Comparison of ENCODE assay signal across 31 cellular contexts in genomic region chr11:2404735-2405196, GRCh38. TPM values are rescaled to one million over a fixed set of nuclear protein-coding genes. Genes with fewer than 3 reads are reported as not detected.
A peak's percentile ranks its signal among the peaks of the same experiment; 100 is the strongest.
DNase-seq lines count a peak whose midpoint lies in the region; ATAC-seq, FAIRE-seq and TF ChIP-seq lines count a peak whose summit lies in the region.
"Had no signal": no experiment of that assay in that cellular context is flagged by ENCODE, and none has a peak within 500 bp of the region (broad histone marks: within the 10 kb centered on the region; RNA-seq: fewer than 3 reads in every experiment).

No MANE protein-coding gene starts in this region.

- no peak for TF ChIP-seq EP300 in H1 (IDR thresholded peaks at IDR 0.05; ENCODE audit: borderline replicate concordance in 1 of 2, low read depth in 2 of 2, low read length in 2 of 2)

- CTCF ChIA-PET in H1 (lab: Charles Lee; ENCODE audit: partially characterized antibody), result interaction anchor here (1.1 to 14.1 kb wide), 7 partner anchors 14 to 751 kb away, joined by 3 to 196 read pairs (median 4); no protein-coding TSS in a partner anchor

- TF ChIP-seq CTCF in HFFc6 (IDR thresholded peaks at IDR 0.05) (no peak), H1 (IDR thresholded peaks at IDR 0.05; ENCODE audit: control extremely low read depth in 1 of 3, insufficient read depth in 1 of 3, low read depth in 1 of 3, low read length in 3 of 3) (no peak)

- H3K4me3 ChIP-seq in H1 (ENCODE audit: extremely low read depth in 1 of 4, insufficient read depth in 2 of 4, low read depth in 3 of 4, low read length in 4 of 4) (no peak overlapping the region), neuronal stem cell (ENCODE audit: low read length in 2 of 2) (no peak overlapping the region)
- H3K4me3 ChIP-seq: coronary artery, stomach had no signal

- no peak for ATAC-seq in activated T-helper 17 cell treated with anti-CD3 and anti-CD28 coated beads, Interleukin-2, amount 50 U/mL, for 72 hours (replicated peaks)
- ATAC-seq: activated CD4-positive, alpha-beta T cell treated with anti-CD3 and anti-CD28 coated beads for 36 hours; activated naive CD8-positive, alpha-beta T cell treated with anti-CD3 and anti-CD28 coated beads, Interleukin-2, amount 50 U/mL, for 24 hours; left cardiac atrium; PC-3 had no signal

- peak in 1 of 2 experiments; percentile 17; a peak in 1 of 3 replicates for TF ChIP-seq POLR2A in H1 (IDR thresholded peaks at IDR 0.05; ENCODE audit: control extremely low read depth in 1 of 2, low read depth in 2 of 2, low read length in 2 of 2)

- peaks cover 0 to 12% (median 4%) of the 10 kb centered on the region in 4 experiments; a peak in 5 of 7 replicates for H3K4me1 ChIP-seq in H1 (replicated peaks in 1 of 4; ENCODE audit: control insufficient read depth in 3 of 4, insufficient read depth in 4 of 4, low read length in 3 of 4)
- H3K4me1 ChIP-seq in neuronal stem cell (ENCODE audit: control insufficient read depth in 2 of 2, insufficient read depth in 1 of 2, low read depth in 1 of 2, low read length in 2 of 2), result peaks cover 7 to 14% of the 10 kb centered on the region in 2 donors

- H3K4me3 Mint-ChIP-seq in HFFc6, result no peak overlapping the region; the same call in 1 of the 2 replicates
- H3K4me3 Mint-ChIP-seq in activated T-helper 17 cell treated with anti-CD3 and anti-CD28 coated beads, Interleukin-2, amount 50 U/mL, for 72 hours, result no peak overlapping the region
- H3K4me3 Mint-ChIP-seq: activated CD4-positive, alpha-beta T cell treated with anti-CD3 and anti-CD28 coated beads for 36 hours; activated naive CD8-positive, alpha-beta T cell treated with anti-CD3 and anti-CD28 coated beads, Interleukin-2, amount 50 U/mL, for 24 hours; immature natural killer cell; T-helper 2 cell treated with Interferon-gamma antibody and Interleukin-4, amounts not matched to agents 5 μg/mL and 100 μg/mL, for 36 hours had no signal

- H2BK5ac ChIP-seq in H1 (ENCODE audit: low read depth, low read length), result no peak overlapping the region
- H2BK5ac ChIP-seq in neuronal stem cell (ENCODE audit: low read length), result peak overlapping the region; percentile 13

- no peak overlapping the region for H2BK15ac ChIP-seq in H1 (ENCODE audit: low read length)
- H2BK15ac ChIP-seq in neuronal stem cell (ENCODE audit: low read length), result no peak overlapping the region

- peaks cover 14% of the 10 kb centered on the region for H3K4me1 Mint-ChIP-seq in HFFc6 (ENCODE audit: low read depth)
- H3K4me1 Mint-ChIP-seq in activated T-helper 17 cell treated with anti-CD3 and anti-CD28 coated beads, Interleukin-2, amount 50 U/mL, for 72 hours, result no peaks in the 10 kb centered on the region

- peak overlapping the region; percentile 16; the same call in 1 of the 2 replicates for H3K27ac Mint-ChIP-seq in HFFc6
- no peak overlapping the region for H3K27ac Mint-ChIP-seq in activated T-helper 17 cell treated with anti-CD3 and anti-CD28 coated beads, Interleukin-2, amount 50 U/mL, for 72 hours
- H3K27ac Mint-ChIP-seq: activated CD4-positive, alpha-beta T cell treated with anti-CD3 and anti-CD28 coated beads for 36 hours; activated naive CD8-positive, alpha-beta T cell treated with anti-CD3 and anti-CD28 coated beads, Interleukin-2, amount 50 U/mL, for 24 hours; immature natural killer cell; T-helper 2 cell treated with Interferon-gamma antibody and Interleukin-4, amounts not matched to agents 5 μg/mL and 100 μg/mL, for 36 hours had no signal

- H3K18ac ChIP-seq in H1 (ENCODE audit: extremely low read depth, low read length), result no peak overlapping the region
- no peak overlapping the region for H3K18ac ChIP-seq in neuronal stem cell (ENCODE audit: low read length)

- no peak overlapping the region for H4K5ac ChIP-seq in H1 (ENCODE audit: insufficient read length, low read depth, low read length)

- DNase-seq in Daoy (ENCODE audit: low read depth), result peak; percentile 32
- DNase-seq in HFFc6, result no peak
- no peak for DNase-seq in H1 (ENCODE audit: low read depth in 1 of 2, low spot score in 2 of 2)
- DNase-seq in neuronal stem cell (ENCODE audit: low spot score), result no peak
- no peak for DNase-seq in activated CD4-positive, CD25-positive, alpha-beta regulatory T cell (lab: John Stamatoyannopoulos, UW)
- no peak for DNase-seq in stimulated activated CD4-positive, alpha-beta T cell treated with anti-CD3 and anti-CD28 coated beads, Interleukin-4, amount 100 ng/mL, for 1 hour
- DNase-seq: activated CD4-positive, alpha-beta T cell treated with anti-CD3 and anti-CD28 coated beads for 36 hours; activated CD8-positive, alpha-beta memory T cell treated with anti-CD3 and anti-CD28 coated beads for 24 hours; activated gamma-delta T cell treated with Interleukin-2 at 50 U/mL for 16 hours; activated naive CD8-positive, alpha-beta T cell treated with anti-CD3 and anti-CD28 coated beads, Interleukin-2, amount 50 U/mL, for 24 hours; activated T-cell treated with anti-CD3 and anti-CD28 coated beads, Interleukin-2, amount 50 U/mL, for 1 hour; C1 segment of cervical spinal cord; caudate nucleus; COR-L47; DMS53; effector CD8-positive, alpha-beta T cell; erythroblast; immature natural killer cell; left cardiac atrium; NCI-H1048; NCI-H187 treated with DMSO at 0.1 percent for 48 hours; NCI-H524; PC-3; SHP77; small intestine; stomach had no signal

- no peak overlapping the region for H3K27ac ChIP-seq in H1 (ENCODE audit: low read depth, low read length)
- H3K27ac ChIP-seq in neuronal stem cell (replicated peaks; ENCODE audit: low read length), result no peak overlapping the region
- H3K27ac ChIP-seq: coronary artery, stomach had no signal

- H3K23ac ChIP-seq in H1 (ENCODE audit: insufficient read length), result no peak overlapping the region
- peak overlapping the region; percentile 65 for H3K23ac ChIP-seq in neuronal stem cell (ENCODE audit: low read depth, low read length, poor library complexity)

- peaks cover 0 to 14% of the 10 kb centered on the region in 2 experiments; a peak in 3 of 4 replicates for H3K79me2 ChIP-seq in H1 (ENCODE audit: control insufficient read depth in 1 of 2, insufficient read depth in 2 of 2, low read length in 2 of 2)

- FAIRE-seq in H1 (lab: Jason Lieb, UNC), result no peak
- FAIRE-seq: small intestine had no signal

- H3K36me3 ChIP-seq in H1 (ENCODE audit: control insufficient read depth in 2 of 4, insufficient read depth in 4 of 4, low read length in 3 of 4) (peaks cover 2 to 14% (median 10%) of the 10 kb centered on the region in 4 experiments; a peak in 4 of 8 replicates), neuronal stem cell (replicated peaks in 1 of 2; ENCODE audit: control insufficient read depth in 2 of 2, insufficient read depth in 2 of 2, low read length in 2 of 2) (peaks cover 20% of the 10 kb centered on the region in 2 donors)

- H3K9ac ChIP-seq in H1 (replicated peaks in 1 of 4; ENCODE audit: extremely low read depth in 1 of 4, low read depth in 3 of 4, low read length in 3 of 4) (no peak overlapping the region; a peak in 2 of 7 replicates), neuronal stem cell (ENCODE audit: low read depth, low read length, poor library complexity) (no peak overlapping the region)

- 85% methylated on average over 11 of the region's 12 CpGs; no CpG with 5 or more reads in 1 of the 2 experiments for WGBS in H1 (ENCODE audit: extremely low coverage in 1 of 2, insufficient coverage in 1 of 2, insufficient read length in 1 of 2, insufficient replicate concordance in 2 of 2, low coverage in 1 of 2, low lambda C conversion rate in 2 of 2, missing lambda C conversion rate in 1 of 2), 2 experiments
- WGBS in neuronal stem cell (ENCODE audit: extremely low coverage in 2 of 2, insufficient read length in 2 of 2, insufficient replicate concordance in 1 of 2), 2 donors, result no CpG with 5 or more reads among the region's 12 CpGs

- H2AFZ ChIP-seq in H1 (ENCODE audit: low read length), result no peak overlapping the region
- no peak overlapping the region for H2AFZ ChIP-seq in neuronal stem cell (ENCODE audit: low read length)

- POLR2A ChIA-PET in H1 (lab: Charles Lee; ENCODE audit: partially characterized antibody), result interaction anchor here (0.7 to 3.4 kb wide), 6 partner anchors 9 to 98 kb away, joined by 3 to 17 read pairs (median 3); no protein-coding TSS in a partner anchor

- H3K27me3 ChIP-seq in H1 (replicated peaks in 1 of 4; ENCODE audit: control insufficient read depth in 3 of 4, extremely low read depth in 1 of 4, insufficient read depth in 3 of 4, low read length in 3 of 4) (no peaks in the 10 kb centered on the region), neuronal stem cell (ENCODE audit: control insufficient read depth in 3 of 3, insufficient read depth in 3 of 3, low read depth in 1 of 3, low read length in 3 of 3) (no peaks in the 10 kb centered on the region)

- no peak overlapping the region for H3K4ac ChIP-seq in H1 (replicated peaks; ENCODE audit: insufficient read length, low read depth, low read length)
- no peak overlapping the region for H3K4ac ChIP-seq in neuronal stem cell (ENCODE audit: low read length)

- H2AK5ac ChIP-seq in H1 (ENCODE audit: low read depth, low read length), result no peak overlapping the region
- no peak overlapping the region for H2AK5ac ChIP-seq in neuronal stem cell (ENCODE audit: low read depth, low read length)

- no peak overlapping the region for H2BK12ac ChIP-seq in H1 (ENCODE audit: low read depth, low read length)
- no peak overlapping the region for H2BK12ac ChIP-seq in neuronal stem cell (ENCODE audit: low read length)

- peaks cover 6% of the 10 kb centered on the region; the same call in 1 of the 2 replicates for H3K36me3 Mint-ChIP-seq in HFFc6 (ENCODE audit: low read depth)
- H3K36me3 Mint-ChIP-seq in activated T-helper 17 cell treated with anti-CD3 and anti-CD28 coated beads, Interleukin-2, amount 50 U/mL, for 72 hours (ENCODE audit: low read depth), result peaks cover 17% of the 10 kb centered on the region

- TF ChIP-seq RAD21 in H1 (IDR thresholded peaks at IDR 0.05 in 1 of 2, conservative IDR thresholded peaks at IDR 0.05 in 1 of 2; ENCODE audit: low read depth in 2 of 2, low read length in 2 of 2), result no peak

- peaks cover 30% of the 10 kb centered on the region for H3K27me3 Mint-ChIP-seq in HFFc6 (ENCODE audit: insufficient read depth)
- H3K27me3 Mint-ChIP-seq in activated T-helper 17 cell treated with anti-CD3 and anti-CD28 coated beads, Interleukin-2, amount 50 U/mL, for 72 hours, result no peaks in the 10 kb centered on the region
- H3K27me3 Mint-ChIP-seq: activated CD4-positive, alpha-beta T cell treated with anti-CD3 and anti-CD28 coated beads for 36 hours; activated naive CD8-positive, alpha-beta T cell treated with anti-CD3 and anti-CD28 coated beads, Interleukin-2, amount 50 U/mL, for 24 hours had no signal

- H3K14ac ChIP-seq in H1 (ENCODE audit: insufficient read length), result no peak overlapping the region
- no peak overlapping the region for H3K14ac ChIP-seq in neuronal stem cell (ENCODE audit: low read length)

- H4K91ac ChIP-seq in H1 (replicated peaks; ENCODE audit: insufficient read length, low read length) (no peak overlapping the region), neuronal stem cell (ENCODE audit: low read depth, low read length, poor library complexity) (no peak overlapping the region)

- H3K79me1 ChIP-seq in H1 (ENCODE audit: low read depth, low read length) (no peaks in the 10 kb centered on the region; the same call in 1 of the 2 replicates), neuronal stem cell (ENCODE audit: low read depth, low read length) (peaks cover 12% of the 10 kb centered on the region)

- no peaks in the 10 kb centered on the region for H3K9me3 Mint-ChIP-seq in HFFc6
- no peaks in the 10 kb centered on the region for H3K9me3 Mint-ChIP-seq in activated T-helper 17 cell treated with anti-CD3 and anti-CD28 coated beads, Interleukin-2, amount 50 U/mL, for 72 hours
- H3K9me3 Mint-ChIP-seq: activated naive CD8-positive, alpha-beta T cell treated with anti-CD3 and anti-CD28 coated beads, Interleukin-2, amount 50 U/mL, for 24 hours; immature natural killer cell; T-helper 2 cell treated with Interferon-gamma antibody and Interleukin-4, amounts not matched to agents 5 μg/mL and 100 μg/mL, for 36 hours had no signal

- no peaks in the 10 kb centered on the region for H3K9me3 ChIP-seq in H1 (ENCODE audit: insufficient read depth in 2 of 2, low read depth in 1 of 2, low read length in 1 of 2)
- H3K9me3 ChIP-seq in neuronal stem cell (replicated peaks in 1 of 2; ENCODE audit: control insufficient read depth in 2 of 2, insufficient read depth in 1 of 2, low read depth in 1 of 2, low read length in 2 of 2), result no peaks in the 10 kb centered on the region
- H3K9me3 ChIP-seq: stomach had no signal

- H3K56ac ChIP-seq in H1 (replicated peaks; ENCODE audit: insufficient read length, low read depth, low read length), result no peak overlapping the region

- H4K8ac ChIP-seq in H1 (ENCODE audit: extremely low read depth, insufficient read depth, low read length), result peak overlapping the region; percentile 83; the same call in 1 of the 2 replicates
- peak overlapping the region; percentile 43 for H4K8ac ChIP-seq in neuronal stem cell (ENCODE audit: low read depth, low read length)

- H4K20me1 ChIP-seq in H1 (replicated peaks in 1 of 2; ENCODE audit: control insufficient read depth in 1 of 2, insufficient read depth in 2 of 2, low read length in 2 of 2), result peaks cover 3 to 5% of the 10 kb centered on the region in 2 experiments

- H2BK120ac ChIP-seq in H1 (replicated peaks; ENCODE audit: low read depth, low read length) (no peak overlapping the region), neuronal stem cell (ENCODE audit: low read depth, low read length) (no peak overlapping the region)

- peaks cover 8% of the 10 kb centered on the region for H3K23me2 ChIP-seq in H1 (ENCODE audit: low read depth, low read length)

- H3K4me2 ChIP-seq in H1 (ENCODE audit: insufficient read depth in 1 of 2, low read depth in 2 of 2, low read length in 2 of 2) (no peak overlapping the region), neuronal stem cell (ENCODE audit: insufficient read depth, low read length, poor library complexity, severe bottlenecking) (no peak overlapping the region)

- no peak overlapping the region for H2BK20ac ChIP-seq in H1 (ENCODE audit: low read length)

RNA-seq across cellular contexts. Expression of gene TSSC4, which starts 4.2 kb away (rescaled TPM):
- total RNA-seq in Daoy (2014; rRNA removed; shearing (Covaris generic)), result 50.1 and 73.7 TPM in 2 replicates
- total RNA-seq in HFFc6 (2021; fragmentation: NEBNext Ultra II Directional; extraction: Animal tissue kit (Norgen Biotek cat#: 25700)), result 10 to 100 TPM; 47.4 to 74.7 (median 62.8) TPM
- total RNA-seq in H1 (2021; fragmentation: NEBNext Ultra II Directional; extraction: Animal tissue kit (Norgen Biotek cat#: 25700)), result 39.3 and 44.3 TPM in 2 replicates
- polyA plus RNA-seq in H1 (2011; rRNA removed), result 34.0 and 49.6 TPM in 2 replicates
- polyA plus RNA-seq in H1 (2011; cell fraction: cytosol; rRNA removed), result 36.2 TPM
- 40.4 TPM for polyA plus RNA-seq in H1 (2011; cell fraction: nucleus; rRNA removed)
- polyA plus RNA-seq in H1 (2012, experiment 1 of 2), result 25.9 to 42.8 TPM (median 40.6 TPM) in 4 replicates
- polyA plus RNA-seq in H1 (2012, experiment 2 of 2), result 24.6 TPM
- polyA plus RNA-seq in H1 (2013, experiment 1 of 2), result 53.6 TPM
- 49.6 TPM for polyA plus RNA-seq in H1 (2013, experiment 2 of 2)
- polyA minus RNA-seq in H1 (2011; rRNA and poly(A)+ RNA removed), result 16.0 and 16.2 TPM in 2 replicates
- 19.6 TPM for polyA minus RNA-seq in H1 (2011; cell fraction: cytosol; rRNA and poly(A)+ RNA removed)
- 38.7 TPM for polyA minus RNA-seq in H1 (2011; cell fraction: nucleus; rRNA and poly(A)+ RNA removed)
- 50.8 TPM for polyA plus RNA-seq in neuronal stem cell (2013, experiment 1 of 2)
- 54.1 TPM for polyA plus RNA-seq in neuronal stem cell (2013, experiment 2 of 2)
- 10 to 100 TPM; 19.7 to 58.7 TPM for total RNA-seq in activated T-helper 17 cell treated with anti-CD3 and anti-CD28 coated beads, Interleukin-2, amount 50 U/mL, for 72 hours

RNA-seq across cellular contexts. Expression of gene CD81, which starts 27.7 kb away (rescaled TPM):
- total RNA-seq in Daoy (2014; rRNA removed; shearing (Covaris generic)), result 62.0 and 67.5 TPM in 2 replicates
- total RNA-seq in HFFc6 (2021; fragmentation: NEBNext Ultra II Directional; extraction: Animal tissue kit (Norgen Biotek cat#: 25700)), result 100 to 1,000 TPM; 540 to 738 (median 627) TPM
- 238 and 240 TPM in 2 replicates for total RNA-seq in H1 (2021; fragmentation: NEBNext Ultra II Directional; extraction: Animal tissue kit (Norgen Biotek cat#: 25700))
- polyA plus RNA-seq in H1 (2011; rRNA removed), result 309 and 386 TPM in 2 replicates
- polyA plus RNA-seq in H1 (2011; cell fraction: cytosol; rRNA removed), result 189 TPM
- polyA plus RNA-seq in H1 (2011; cell fraction: nucleus; rRNA removed), result 205 TPM
- 237 to 356 TPM (median 324 TPM) in 4 replicates for polyA plus RNA-seq in H1 (2012, experiment 1 of 2)
- polyA plus RNA-seq in H1 (2012, experiment 2 of 2), result 408 TPM
- 299 TPM for polyA plus RNA-seq in H1 (2013, experiment 1 of 2)
- 331 TPM for polyA plus RNA-seq in H1 (2013, experiment 2 of 2)
- polyA minus RNA-seq in H1 (2011; rRNA and poly(A)+ RNA removed), result 242 and 320 TPM in 2 replicates
- polyA minus RNA-seq in H1 (2011; cell fraction: cytosol; rRNA and poly(A)+ RNA removed), result 169 TPM
- 74.6 TPM for polyA minus RNA-seq in H1 (2011; cell fraction: nucleus; rRNA and poly(A)+ RNA removed)
- polyA plus RNA-seq in neuronal stem cell (2013, experiment 1 of 2), result 200 TPM
- polyA plus RNA-seq in neuronal stem cell (2013, experiment 2 of 2), result 195 TPM
- total RNA-seq in activated T-helper 17 cell treated with anti-CD3 and anti-CD28 coated beads, Interleukin-2, amount 50 U/mL, for 72 hours, result 100 to 1,000 TPM; 147 to 170 TPM

RNA-seq across cellular contexts. Expression of gene TRPM5, which starts 39.5 kb away (rescaled TPM):
- 0.11 TPM in 1 of 2 replicates, not detected in the other for total RNA-seq in Daoy (2014; rRNA removed; shearing (Covaris generic))
- total RNA-seq in HFFc6 (2021; fragmentation: NEBNext Ultra II Directional; extraction: Animal tissue kit (Norgen Biotek cat#: 25700)), result not detected
- total RNA-seq in H1 (2021; fragmentation: NEBNext Ultra II Directional; extraction: Animal tissue kit (Norgen Biotek cat#: 25700)), result 0.11 TPM in 1 of 2 replicates, not detected in the other
- polyA plus RNA-seq in H1 (2011; rRNA removed), result 0.02 and 0.05 TPM in 2 replicates
- 0.04 TPM for polyA plus RNA-seq in H1 (2011; cell fraction: cytosol; rRNA removed)
- 0.24 TPM for polyA plus RNA-seq in H1 (2011; cell fraction: nucleus; rRNA removed)
- polyA plus RNA-seq in H1 (2012, experiment 1 of 2), result 0.04 TPM in 1 of 4 replicates, not detected in the others
- polyA plus RNA-seq in H1 (2012, experiment 2 of 2), result not detected
- polyA plus RNA-seq in H1 (2013, experiment 1 of 2), result 0.02 TPM
- polyA plus RNA-seq in H1 (2013, experiment 2 of 2), result 0.02 TPM
- polyA minus RNA-seq in H1 (2011; rRNA and poly(A)+ RNA removed), result not detected in 2 replicates
- polyA minus RNA-seq in H1 (2011; cell fraction: cytosol; rRNA and poly(A)+ RNA removed), result not detected
- not detected for polyA minus RNA-seq in H1 (2011; cell fraction: nucleus; rRNA and poly(A)+ RNA removed)
- polyA plus RNA-seq in neuronal stem cell (2013, experiment 1 of 2), result 0.01 TPM
- polyA plus RNA-seq in neuronal stem cell (2013, experiment 2 of 2), result 0.01 TPM
- not detected for total RNA-seq in activated T-helper 17 cell treated with anti-CD3 and anti-CD28 coated beads, Interleukin-2, amount 50 U/mL, for 72 hours
- total RNA-seq: G401, left cardiac atrium, lung microvascular endothelial cell, PC-3 had no signal
- polyA plus RNA-seq: immature natural killer cell had no signal

RNA-seq across cellular contexts. Expression of gene KCNQ1, which starts 40.0 kb away (rescaled TPM):
- total RNA-seq in Daoy (2014; rRNA removed; shearing (Covaris generic)), result 0.36 TPM in 1 of 2 replicates, not detected in the other
- not detected for total RNA-seq in HFFc6 (2021; fragmentation: NEBNext Ultra II Directional; extraction: Animal tissue kit (Norgen Biotek cat#: 25700))
- 2.0 and 2.4 TPM in 2 replicates for total RNA-seq in H1 (2021; fragmentation: NEBNext Ultra II Directional; extraction: Animal tissue kit (Norgen Biotek cat#: 25700))
- 1.9 and 2.4 TPM in 2 replicates for polyA plus RNA-seq in H1 (2011; rRNA removed)
- 1.4 TPM for polyA plus RNA-seq in H1 (2011; cell fraction: cytosol; rRNA removed)
- 2.3 TPM for polyA plus RNA-seq in H1 (2011; cell fraction: nucleus; rRNA removed)
- polyA plus RNA-seq in H1 (2012, experiment 1 of 2), result 1.4 to 2.5 TPM (median 2.0 TPM) in 4 replicates
- polyA plus RNA-seq in H1 (2012, experiment 2 of 2), result 2.2 TPM
- polyA plus RNA-seq in H1 (2013, experiment 1 of 2), result 2.0 TPM
- polyA plus RNA-seq in H1 (2013, experiment 2 of 2), result 2.0 TPM
- polyA minus RNA-seq in H1 (2011; rRNA and poly(A)+ RNA removed), result 1.3 and 2.8 TPM in 2 replicates
- polyA minus RNA-seq in H1 (2011; cell fraction: cytosol; rRNA and poly(A)+ RNA removed), result 1.8 TPM
- polyA minus RNA-seq in H1 (2011; cell fraction: nucleus; rRNA and poly(A)+ RNA removed), result 6.1 TPM
- 1.2 TPM for polyA plus RNA-seq in neuronal stem cell (2013, experiment 1 of 2)
- polyA plus RNA-seq in neuronal stem cell (2013, experiment 2 of 2), result 1.1 TPM
- total RNA-seq in activated T-helper 17 cell treated with anti-CD3 and anti-CD28 coated beads, Interleukin-2, amount 50 U/mL, for 72 hours, result 1 to 10 TPM; 7.0 to 9.7 TPM
- total RNA-seq: lung microvascular endothelial cell had no signal
